Comparison of ENCODE assay signal across 24 cellular contexts in genomic region chr3:39532777-39533176, GRCh38.
DNase-seq lines count a peak whose midpoint lies in the region; ATAC-seq, FAIRE-seq and TF ChIP-seq lines count a peak whose summit lies in the region.
"Had no signal": no experiment of that assay in that cellular context is flagged by ENCODE, and none has a peak within 500 bp of the region (broad histone marks: within the 10 kb centered on the region; RNA-seq: fewer than 3 reads in every experiment).

No MANE protein-coding gene starts in this region.

- ATAC-seq in HepG2 (no peak), right lobe of liver (no peak), K562 (no peak), thoracic aorta (ENCODE audit: insufficient number of reproducible peaks, low FRiP score, low read depth) (no peak), lower lobe of right lung (no peak)

- dilution Hi-C loops in endothelial cell of umbilical vein (cut with MboI; ENCODE audit: extremely low pct_ligation_motif_present, low sequenced_read_pairs) = no loop called here

- H2AFZ ChIP-seq in HepG2 (ENCODE audit: low read length) (no peak overlapping the region), K562 (ENCODE audit: low read depth, low read length) (no peak overlapping the region), endothelial cell of umbilical vein (ENCODE audit: low read depth, low read length) (no peak overlapping the region), osteoblast (ENCODE audit: low read length) (no peak overlapping the region)

- H3K4me2 ChIP-seq in HepG2 (ENCODE audit: low read depth, low read length) (no peak overlapping the region), K562 (ENCODE audit: insufficient read depth, low read length) (no peak overlapping the region), endothelial cell of umbilical vein (ENCODE audit: insufficient read depth, low read length) (peak overlapping the region; percentile 65), osteoblast (ENCODE audit: insufficient read depth, low read length) (no peak overlapping the region)
- H3K4me2 ChIP-seq: BLaER1 treated with 17β-estradiol and CSF1 and Interleukin-3, amounts not matched to agents 10 nM and 100 nM had no signal

- 0 out of 5 replicates have a peak, but pooled peaks cover 0 to 1% of the 10 kb centered on the region in 2 experiments for H3K27me3 ChIP-seq in HepG2 (ENCODE audit: control insufficient read depth in 1 of 2, insufficient read depth in 2 of 2, low read length in 2 of 2)
- no peaks in the 10 kb centered on the region for H3K27me3 ChIP-seq in right lobe of liver
- peaks cover 2 to 17% of the 10 kb centered on the region in 2 experiments; a peak in 1 of 5 replicates for H3K27me3 ChIP-seq in K562 (ENCODE audit: control insufficient read depth in 2 of 2, insufficient read depth in 2 of 2, low read length in 2 of 2)
- no peaks in the 10 kb centered on the region for H3K27me3 ChIP-seq in endothelial cell of umbilical vein (ENCODE audit: control insufficient read depth in 2 of 2, insufficient read depth in 2 of 2, low read length in 2 of 2)
- no peaks in the 10 kb centered on the region for H3K27me3 ChIP-seq in thoracic aorta (replicated peaks; ENCODE audit: insufficient read depth)
- no peaks in the 10 kb centered on the region for H3K27me3 ChIP-seq in lower lobe of right lung (ENCODE audit: low read depth)
- H3K27me3 ChIP-seq in osteoblast (ENCODE audit: insufficient read depth, low read length) = no peaks in the 10 kb centered on the region
- H3K27me3 ChIP-seq: BE2C; BLaER1 treated with 17β-estradiol and CSF1 and Interleukin-3, amounts not matched to agents 10 nM and 100 nM had no signal

- H3K79me2 ChIP-seq in HepG2 (ENCODE audit: insufficient read depth, low read length) (no peaks in the 10 kb centered on the region), K562 (ENCODE audit: control insufficient read depth, insufficient read depth, low read length) (no peaks in the 10 kb centered on the region), endothelial cell of umbilical vein (ENCODE audit: control insufficient read depth, insufficient read depth, low read length) (no peaks in the 10 kb centered on the region), osteoblast (ENCODE audit: insufficient read depth, low read length) (no peaks in the 10 kb centered on the region)

- intact Hi-C loops in HepG2 (cut with micrococcal nuclease; ENCODE audit: unreplicated experiment) (no loop called here), right lobe of liver (cut with DNase I) (no loop called here), K562 (cut with micrococcal nuclease) (no loop called here), endothelial cell of umbilical vein (cut with micrococcal nuclease) (loop anchor here (2.0 to 10.0 kb wide), 5 partner anchors 34 to 972 kb away; partner anchors contain the start of genes EIF1B and ZNF620), lower lobe of right lung (cut with DNase I) (no loop called here)

- H3K9me3 ChIP-seq in HepG2 (ENCODE audit: low read length) (no peaks in the 10 kb centered on the region), right lobe of liver (no peaks in the 10 kb centered on the region), K562 (replicated peaks; ENCODE audit: control insufficient read depth, insufficient read depth, low read depth, low read length) (no peaks in the 10 kb centered on the region), endothelial cell of umbilical vein (replicated peaks; ENCODE audit: control insufficient read depth, insufficient read depth, low read length) (no peaks in the 10 kb centered on the region), thoracic aorta (no peaks in the 10 kb centered on the region), lower lobe of right lung (no peaks in the 10 kb centered on the region), osteoblast (ENCODE audit: low read depth, low read length) (no peaks in the 10 kb centered on the region)
- H3K9me3 ChIP-seq: BE2C; BLaER1 treated with 17β-estradiol and CSF1 and Interleukin-3, amounts not matched to agents 10 nM and 100 nM; HAP-1 had no signal

- TF ChIP-seq EP300 in HepG2 (IDR thresholded peaks at IDR 0.05; ENCODE audit: low read depth in 2 of 2, low read length in 2 of 2) = no peak
- TF ChIP-seq EP300 in HepG2 (CRISPR knock-in tag; IDR thresholded peaks at IDR 0.05; ENCODE audit: borderline replicate concordance) = no peak
- no peak for TF ChIP-seq EP300 in K562 (IDR thresholded peaks at IDR 0.05; ENCODE audit: low read length)

- no peaks in the 10 kb centered on the region for H3K36me3 ChIP-seq in HepG2 (replicated peaks in 1 of 2; ENCODE audit: control insufficient read depth in 1 of 2, insufficient read depth in 2 of 2, low read length in 2 of 2)
- no peaks in the 10 kb centered on the region for H3K36me3 ChIP-seq in right lobe of liver
- H3K36me3 ChIP-seq in K562 (ENCODE audit: control insufficient read depth, insufficient read depth, low read length) = no peaks in the 10 kb centered on the region
- no peaks in the 10 kb centered on the region for H3K36me3 ChIP-seq in endothelial cell of umbilical vein (ENCODE audit: control insufficient read depth in 2 of 2, extremely low read depth in 1 of 2, insufficient read depth in 2 of 2, low read length in 2 of 2)
- no peaks in the 10 kb centered on the region for H3K36me3 ChIP-seq in thoracic aorta
- no peaks in the 10 kb centered on the region for H3K36me3 ChIP-seq in lower lobe of right lung
- no peaks in the 10 kb centered on the region for H3K36me3 ChIP-seq in osteoblast (ENCODE audit: insufficient read depth, low read length)
- H3K36me3 ChIP-seq: BE2C; BLaER1 treated with 17β-estradiol and CSF1 and Interleukin-3, amounts not matched to agents 10 nM and 100 nM; HAP-1 had no signal

- FAIRE-seq in HepG2 (lab: Jason Lieb, UNC) = no peak
- FAIRE-seq in K562 (lab: Jason Lieb, UNC) = no peak
- no peak for FAIRE-seq in endothelial cell of umbilical vein (lab: Jason Lieb, UNC)
- FAIRE-seq: A204.1, GM12891, GM18507, H54 had no signal

- 0% methylated on average over 1 of the region's 1 CpG for WGBS in HepG2 (ENCODE audit: low lambda C conversion rate)
- 69% methylated on average over 1 of the region's 1 CpG for WGBS in right lobe of liver (ENCODE audit: insufficient coverage, low coverage, low lambda C conversion rate, missing lambda C conversion rate)
- 6% methylated on average over 1 of the region's 1 CpG for WGBS in K562 (ENCODE audit: insufficient coverage, low coverage, missing lambda C conversion rate)

- H3K9ac ChIP-seq in HepG2 (ENCODE audit: insufficient read depth, low read depth, low read length) (no peak overlapping the region), K562 (ENCODE audit: insufficient read depth in 1 of 2, low read depth in 2 of 2, low read length in 2 of 2) (no peak overlapping the region), endothelial cell of umbilical vein (replicated peaks; ENCODE audit: extremely low read depth, insufficient read depth, low read length) (no peak overlapping the region)
- H3K9ac ChIP-seq: BLaER1 treated with 17β-estradiol and CSF1 and Interleukin-3, amounts not matched to agents 10 nM and 100 nM had no signal

- H3K27ac ChIP-seq in HepG2 (ENCODE audit: extremely low read length, insufficient read depth, low read length) (no peak overlapping the region), right lobe of liver (no peak overlapping the region), K562 (ENCODE audit: extremely low read depth, low read depth, low read length) (no peak overlapping the region), endothelial cell of umbilical vein (ENCODE audit: insufficient read depth, low read depth, low read length) (peak overlapping the region; percentile 84), thoracic aorta (peak overlapping the region; percentile 59 to 78), lower lobe of right lung (no peak overlapping the region), osteoblast (ENCODE audit: low read depth, low read length) (no peak overlapping the region)
- H3K27ac ChIP-seq: 22Rv1; BLaER1 treated with 17β-estradiol and CSF1 and Interleukin-3, amounts not matched to agents 10 nM and 100 nM had no signal

- H4K20me1 ChIP-seq in HepG2 (ENCODE audit: insufficient read depth, low read length) = no peaks in the 10 kb centered on the region
- no peaks in the 10 kb centered on the region for H4K20me1 ChIP-seq in K562 (replicated peaks; ENCODE audit: control insufficient read depth, insufficient read depth, low read length)
- no peaks in the 10 kb centered on the region for H4K20me1 ChIP-seq in endothelial cell of umbilical vein (replicated peaks; ENCODE audit: control insufficient read depth, extremely low read depth, insufficient read depth, low read length)
- no peaks in the 10 kb centered on the region for H4K20me1 ChIP-seq in osteoblast (ENCODE audit: insufficient read depth, low read length)
- H4K20me1 ChIP-seq: BLaER1 treated with 17β-estradiol and CSF1 and Interleukin-3, amounts not matched to agents 10 nM and 100 nM had no signal

- in situ Hi-C loops in HepG2 (cut with HindIII; ENCODE audit: extremely low pct_ligation_motif_present, low pct_unique_long_range_greater_than_20kb) = no loop called here
- in situ Hi-C loops in K562 (cut with MboI) = no loop called here

- no peak for DNase-seq in HepG2 (ENCODE audit: low spot score)
- DNase-seq in right lobe of liver = no peak
- no peak for DNase-seq in K562 (ENCODE audit: extremely low read depth in 1 of 4, low spot score in 3 of 4)
- peak; percentile 55 for DNase-seq in endothelial cell of umbilical vein (ENCODE audit: low read depth, low spot score)
- DNase-seq in thoracic aorta (ENCODE audit: low spot score) = no peak
- no peak for DNase-seq in lower lobe of right lung
- no peak for DNase-seq in osteoblast (ENCODE audit: insufficient read length, low spot score, missing footprints)
- no peak for DNase-seq in GM20000 (ENCODE audit: low spot score)
- DNase-seq: ACHN; AML-193; BE2C; CD4-positive, alpha-beta T cell; CD8-positive, alpha-beta memory T cell; DMS53; DMS79 treated with DMSO at 0.1 percent for 48 hours; GF-D8; GOT3 had no signal

- CTCF ChIA-PET in HepG2 (lab: Yijun Ruan, JAX; ENCODE audit: low intra/inter-chr PET ratio, low total read pairs) = no interaction called here
- CTCF ChIA-PET in K562 (lab: Yijun Ruan, JAX; ENCODE audit: low intra/inter-chr PET ratio) = no interaction called here
- CTCF ChIA-PET in endothelial cell of umbilical vein (lab: Charles Lee) = interaction anchor here (0.8 to 2.6 kb wide), 6 partner anchors 9 to 776 kb away, joined by 3 to 21 read pairs (median 6); no protein-coding TSS in a partner anchor

- H3K4me3 ChIP-seq in HepG2 (replicated peaks in 1 of 3; ENCODE audit: insufficient read depth in 1 of 3, low read depth in 2 of 3, low read length in 3 of 3) = no peak overlapping the region
- no peak overlapping the region for H3K4me3 ChIP-seq in right lobe of liver
- H3K4me3 ChIP-seq in K562 = no peak overlapping the region
- H3K4me3 ChIP-seq in endothelial cell of umbilical vein (replicated peaks in 1 of 3; ENCODE audit: insufficient read depth in 1 of 3, low read depth in 1 of 3, low read length in 3 of 3) = no peak overlapping the region
- H3K4me3 ChIP-seq in thoracic aorta = no peak overlapping the region
- H3K4me3 ChIP-seq in lower lobe of right lung = no peak overlapping the region
- no peak overlapping the region for H3K4me3 ChIP-seq in osteoblast (ENCODE audit: insufficient read depth, low read length)
- H3K4me3 ChIP-seq: BLaER1 treated with 17β-estradiol and CSF1 and Interleukin-3, amounts not matched to agents 10 nM and 100 nM; HAP-1 had no signal

- POLR2A ChIA-PET in HepG2 (lab: Yijun Ruan, JAX) (no interaction called here), K562 (lab: Yijun Ruan, JAX) (no interaction called here), endothelial cell of umbilical vein (lab: Charles Lee) (no interaction called here)

- BruUV-seq in HepG2 (replicated peaks; lab: Mats Ljungman, UMichigan) = no TSS peak
- BruUV-seq in K562 (replicated peaks; lab: Mats Ljungman, UMichigan) = no TSS peak
- TSS peak; percentile 28 for BruUV-seq in endothelial cell of umbilical vein (replicated peaks; lab: Mats Ljungman, UMichigan)

- no peaks in the 10 kb centered on the region for H3K4me1 ChIP-seq in HepG2 (ENCODE audit: insufficient read depth, low read length)
- no peaks in the 10 kb centered on the region for H3K4me1 ChIP-seq in right lobe of liver
- no peaks in the 10 kb centered on the region for H3K4me1 ChIP-seq in K562 (replicated peaks in 1 of 2; ENCODE audit: control insufficient read depth in 2 of 2, insufficient read depth in 2 of 2, low read length in 2 of 2)
- H3K4me1 ChIP-seq in endothelial cell of umbilical vein (ENCODE audit: control insufficient read depth, extremely low read depth, insufficient read depth, low read length) = peaks cover 27% of the 10 kb centered on the region
- peaks cover 23 to 24% of the 10 kb centered on the region in 2 donors for H3K4me1 ChIP-seq in thoracic aorta (ENCODE audit: control insufficient read depth in 1 of 2, low read depth in 2 of 2)
- H3K4me1 ChIP-seq in lower lobe of right lung = no peaks in the 10 kb centered on the region
- no peaks in the 10 kb centered on the region for H3K4me1 ChIP-seq in osteoblast (ENCODE audit: insufficient read depth, low read length)
- H3K4me1 ChIP-seq: BE2C; BLaER1 treated with 17β-estradiol and CSF1 and Interleukin-3, amounts not matched to agents 10 nM and 100 nM; HAP-1 had no signal

- TF ChIP-seq POLR2A in HepG2 (IDR thresholded peaks at IDR 0.05; ENCODE audit: insufficient read depth in 1 of 2, low read depth in 2 of 2, low read length in 2 of 2) (no peak), right lobe of liver (IDR thresholded peaks at IDR 0.05) (no peak), K562 (conservative IDR thresholded peaks at IDR 0.05) (no peak), endothelial cell of umbilical vein (IDR thresholded peaks at IDR 0.05; ENCODE audit: low read depth, low read length) (no peak)

- TF ChIP-seq CTCF in HepG2 (CRISPR knock-in tag; IDR thresholded peaks at IDR 0.05) (no peak), right lobe of liver (IDR thresholded peaks at IDR 0.05) (no peak), K562 (IDR thresholded peaks at IDR 0.05 in 2 of 3, conservative IDR thresholded peaks at IDR 0.05 in 1 of 3; ENCODE audit: insufficient read depth in 2 of 3, low read depth in 1 of 3, low read length in 3 of 3) (no peak), endothelial cell of umbilical vein (IDR thresholded peaks at IDR 0.05; ENCODE audit: extremely low read depth in 1 of 2, insufficient read depth in 1 of 2, low read depth in 1 of 2, low read length in 2 of 2) (no peak), thoracic aorta (IDR thresholded peaks at IDR 0.05) (no peak), lower lobe of right lung (IDR thresholded peaks at IDR 0.05) (no peak), osteoblast (IDR thresholded peaks at IDR 0.05; ENCODE audit: extremely low read depth, low read depth, low read length) (no peak), GM20000 (IDR thresholded peaks at IDR 0.05; ENCODE audit: extremely low read depth, missing control alignments) (no peak)

- H3K9me1 ChIP-seq in K562 (ENCODE audit: control insufficient read depth, insufficient read depth, low read length) = no peaks in the 10 kb centered on the region
- no peaks in the 10 kb centered on the region for H3K9me1 ChIP-seq in endothelial cell of umbilical vein (replicated peaks; ENCODE audit: control insufficient read depth, extremely low read depth, insufficient read depth, low read length)

- no peak for TF ChIP-seq RAD21 in HepG2 (CRISPR knock-in tag; IDR thresholded peaks at IDR 0.05)
- TF ChIP-seq RAD21 in K562 (CRISPR knock-in tag; conservative IDR thresholded peaks at IDR 0.05 in 1 of 2, IDR thresholded peaks at IDR 0.05 in 1 of 2) = no peak

Comparison
In these comparisons a context has a peak if more than half of its experiments do, and no peak if none do; other contexts are left out.
1. H3K27ac ChIP-seq: peak in endothelial cell of umbilical vein (single experiment) and thoracic aorta (2 of 2); none in HepG2 (single experiment), right lobe of liver (0 of 3), K562 (single experiment), lower lobe of right lung (single experiment) and osteoblast (single experiment).